Comparison of ENCODE assay signal across 13 cellular contexts in the genomic region with DNA sequence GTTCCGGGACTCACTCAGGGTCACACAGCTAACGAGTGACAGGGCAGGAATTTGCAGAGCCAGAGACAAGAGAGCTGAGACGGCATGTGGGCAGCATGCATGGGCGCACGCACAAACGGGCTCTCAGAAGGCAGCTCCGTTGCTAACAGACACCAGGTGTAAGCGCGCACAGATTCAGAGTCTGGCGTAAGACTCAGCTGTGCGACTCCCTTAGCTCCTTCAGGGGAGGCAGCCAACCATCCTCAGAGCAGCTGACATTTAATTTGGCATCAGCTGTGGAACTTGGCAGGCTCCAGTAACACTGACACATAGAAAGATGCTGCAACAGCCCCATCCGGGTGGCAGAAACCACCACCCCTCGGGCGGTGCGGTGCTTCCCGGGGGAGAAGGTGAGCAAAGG. TPM values are rescaled to one million over a fixed set of nuclear protein-coding genes. Genes with fewer than 3 reads are reported as not detected.
A peak's percentile ranks its signal among the peaks of the same experiment; 100 is the strongest.
DNase-seq lines count a peak whose midpoint lies in the region; ATAC-seq and TF ChIP-seq lines count a peak whose summit lies in the region.
"Had no signal": no experiment of that assay in that cellular context is flagged by ENCODE, and none has a peak within 500 bp of the region (broad histone marks: within the 10 kb centered on the region; RNA-seq: fewer than 3 reads in every experiment).

No MANE protein-coding gene starts in this region.

- H3K27ac Mint-ChIP-seq in stimulated activated effector memory CD8-positive, alpha-beta T cell treated with anti-CD3 and anti-CD28 coated beads, Interleukin-12 subunit alpha, Interleukin-12 subunit beta, amount 100 ng/mL, for 72 hours, result no peak overlapping the region
- no peak overlapping the region for H3K27ac Mint-ChIP-seq in naive thymus-derived CD4-positive, alpha-beta T cell
- H3K27ac Mint-ChIP-seq: activated CD4-positive, alpha-beta memory T cell treated with anti-CD3 and anti-CD28 coated beads for 36 hours had no signal

- H3K27me3 ChIP-seq in transverse colon, result no peaks in the 10 kb centered on the region
- H3K27me3 ChIP-seq in naive thymus-derived CD4-positive, alpha-beta T cell (ENCODE audit: control insufficient read depth in 2 of 2, insufficient read depth in 2 of 2, low read length in 2 of 2), result no peaks in the 10 kb centered on the region
- H3K27me3 ChIP-seq: foreskin keratinocyte, SJSA1 had no signal

- H3K9me3 ChIP-seq in transverse colon, result no peaks in the 10 kb centered on the region
- H3K9me3 ChIP-seq in naive thymus-derived CD4-positive, alpha-beta T cell (ENCODE audit: control insufficient read depth in 2 of 3, low read length in 3 of 3), result no peaks in the 10 kb centered on the region
- H3K9me3 ChIP-seq: SJSA1 had no signal

- H3K4me3 ChIP-seq in transverse colon, result no peak overlapping the region
- no peak overlapping the region for H3K4me3 ChIP-seq in naive thymus-derived CD4-positive, alpha-beta T cell (ENCODE audit: low read length)
- H3K4me3 ChIP-seq: SJSA1 had no signal

- TF ChIP-seq POLR2A in transverse colon (IDR thresholded peaks at IDR 0.05), result no peak

- WGBS in transverse colon (ENCODE audit: low coverage in 1 of 2), 2 donors, result 80 to 100% methylated on average over 3 to 16 of the region's 16 CpGs

- H3K36me3 ChIP-seq in transverse colon, result peaks cover 0 to 37% (median 9%) of the 10 kb centered on the region in 4 donors
- H3K36me3 ChIP-seq in naive thymus-derived CD4-positive, alpha-beta T cell (ENCODE audit: control insufficient read depth in 2 of 3, insufficient read depth in 3 of 3, low read length in 3 of 3), result peaks cover 4 to 91% (median 20%) of the 10 kb centered on the region in 3 experiments

- no peak overlapping the region for H3K4me3 Mint-ChIP-seq in stimulated activated effector memory CD8-positive, alpha-beta T cell treated with anti-CD3 and anti-CD28 coated beads, Interleukin-12 subunit alpha, Interleukin-12 subunit beta, amount 100 ng/mL, for 72 hours
- H3K4me3 Mint-ChIP-seq in naive thymus-derived CD4-positive, alpha-beta T cell, result no peak overlapping the region
- H3K4me3 Mint-ChIP-seq: activated CD4-positive, alpha-beta memory T cell treated with anti-CD3 and anti-CD28 coated beads for 36 hours had no signal

- TF ChIP-seq EP300 in transverse colon (IDR thresholded peaks at IDR 0.05; ENCODE audit: low read depth), result no peak

- intact Hi-C loops in transverse colon (cut with DNase I; ENCODE audit: low total_unique reads), result no loop called here
- intact Hi-C loops in naive thymus-derived CD4-positive, alpha-beta T cell (cut with micrococcal nuclease), result no loop called here

- H3K4me1 ChIP-seq in transverse colon, result no peaks in the 10 kb centered on the region
- no peaks in the 10 kb centered on the region for H3K4me1 ChIP-seq in naive thymus-derived CD4-positive, alpha-beta T cell (ENCODE audit: control insufficient read depth in 2 of 2, insufficient read depth in 2 of 2, low read length in 2 of 2)
- H3K4me1 ChIP-seq: foreskin keratinocyte, SJSA1 had no signal

- DNase-seq in AG09319 (ENCODE audit: extremely low read depth, low read depth) (peak; percentile 5), HK-2 (ENCODE audit: unreplicated experiment) (peak; percentile 60), cerebellar cortex (ENCODE audit: low spot score) (peak; percentile 77), medulla oblongata (ENCODE audit: extremely low spot score) (peak; percentile 59), RKO (ENCODE audit: low spot score) (no peak), transverse colon (no peak)
- DNase-seq in stimulated activated effector memory CD8-positive, alpha-beta T cell treated with anti-CD3 and anti-CD28 coated beads, Interleukin-12 subunit alpha, Interleukin-12 subunit beta, amount 100 ng/mL, for 72 hours (ENCODE audit: low spot score in 2 of 2), result no peak
- no peak for DNase-seq in naive thymus-derived CD4-positive, alpha-beta T cell
- DNase-seq: activated CD4-positive, alpha-beta memory T cell treated with anti-CD3 and anti-CD28 coated beads for 36 hours; foreskin keratinocyte had no signal

- no peaks in the 10 kb centered on the region for H3K4me1 Mint-ChIP-seq in stimulated activated effector memory CD8-positive, alpha-beta T cell treated with anti-CD3 and anti-CD28 coated beads, Interleukin-12 subunit alpha, Interleukin-12 subunit beta, amount 100 ng/mL, for 72 hours
- H3K4me1 Mint-ChIP-seq in naive thymus-derived CD4-positive, alpha-beta T cell, result no peaks in the 10 kb centered on the region

- TF ChIP-seq CTCF in AG09319 (IDR thresholded peaks at IDR 0.05; ENCODE audit: low read depth, low read length), result no peak
- no peak for TF ChIP-seq CTCF in transverse colon (IDR thresholded peaks at IDR 0.05)

- no peaks in the 10 kb centered on the region for H3K9me3 Mint-ChIP-seq in stimulated activated effector memory CD8-positive, alpha-beta T cell treated with anti-CD3 and anti-CD28 coated beads, Interleukin-12 subunit alpha, Interleukin-12 subunit beta, amount 100 ng/mL, for 72 hours
- peaks cover 0 to 2% (median 0%) of the 10 kb centered on the region in 11 donors for H3K9me3 Mint-ChIP-seq in naive thymus-derived CD4-positive, alpha-beta T cell
- H3K9me3 Mint-ChIP-seq: activated CD4-positive, alpha-beta memory T cell treated with anti-CD3 and anti-CD28 coated beads for 36 hours had no signal

- ATAC-seq in stimulated activated effector memory CD8-positive, alpha-beta T cell treated with anti-CD3 and anti-CD28 coated beads, Interleukin-12 subunit alpha, Interleukin-12 subunit beta, amount 100 ng/mL, for 72 hours, result no peak
- ATAC-seq in naive thymus-derived CD4-positive, alpha-beta T cell, result no peak
- ATAC-seq: foreskin keratinocyte had no signal

- CTCF ChIA-PET in naive thymus-derived CD4-positive, alpha-beta T cell (lab: Charles Lee), result no interaction called here

- in situ Hi-C loops in transverse colon (cut with MboI; ENCODE audit: low pct_ligation_motif_present in 1 of 4, low pct_unique_long_range_greater_than_20kb in 1 of 4, low sequenced_read_pairs in 3 of 4), result no loop called here

- POLR2A ChIA-PET in naive thymus-derived CD4-positive, alpha-beta T cell (lab: Charles Lee), result no interaction called here

- H3K27ac ChIP-seq in transverse colon, result no peak overlapping the region
- H3K27ac ChIP-seq in naive thymus-derived CD4-positive, alpha-beta T cell (ENCODE audit: low read depth, low read length), result no peak overlapping the region
- H3K27ac ChIP-seq: foreskin keratinocyte, SJSA1 had no signal

- H3K36me3 Mint-ChIP-seq in stimulated activated effector memory CD8-positive, alpha-beta T cell treated with anti-CD3 and anti-CD28 coated beads, Interleukin-12 subunit alpha, Interleukin-12 subunit beta, amount 100 ng/mL, for 72 hours, result peaks cover 61% of the 10 kb centered on the region
- peaks cover 11 to 52% (median 25%) of the 10 kb centered on the region in 5 donors for H3K36me3 Mint-ChIP-seq in naive thymus-derived CD4-positive, alpha-beta T cell

- H3K27me3 Mint-ChIP-seq in naive thymus-derived CD4-positive, alpha-beta T cell, result no peaks in the 10 kb centered on the region
- H3K27me3 Mint-ChIP-seq: activated CD4-positive, alpha-beta memory T cell treated with anti-CD3 and anti-CD28 coated beads for 36 hours had no signal

RNA-seq across cellular contexts. Expression of a gene that starts 7.5 kb away (rescaled TPM):
- 10 to 100 TPM in 2 of 4 donors, 1 to 10 TPM in 2; 4.0 to 54.6 (median 17.5) TPM for total RNA-seq in transverse colon
- under 1 TPM in 1 of 5 experiments, not detected in 4; 0.81 TPM for total RNA-seq in naive thymus-derived CD4-positive, alpha-beta T cell
- polyA plus RNA-seq in naive thymus-derived CD4-positive, alpha-beta T cell, result not detected
- total RNA-seq: activated CD4-positive, alpha-beta memory T cell treated with anti-CD3 and anti-CD28 coated beads for 36 hours; dermis microvascular lymphatic vessel endothelial cell; foreskin keratinocyte; M059J had no signal

RNA-seq across cellular contexts. Expression of a gene that starts 39.7 kb away (rescaled TPM):
- 100 to 1,000 TPM in 1 of 4 donors, 10 to 100 TPM in 3; 31.1 to 118 (median 66.5) TPM for total RNA-seq in transverse colon
- 10 to 100 TPM; 59.7 to 96.6 (median 77.5) TPM for total RNA-seq in naive thymus-derived CD4-positive, alpha-beta T cell
- 10 to 100 TPM; 36.0 to 40.8 TPM for polyA plus RNA-seq in naive thymus-derived CD4-positive, alpha-beta T cell

RNA-seq across cellular contexts. Expression of a gene that starts 40.1 kb away (rescaled TPM):
- total RNA-seq in transverse colon, result 100 to 1,000 TPM in 1 of 4 donors, 10 to 100 TPM in 3; 59.1 to 214 (median 79.2) TPM
- total RNA-seq in naive thymus-derived CD4-positive, alpha-beta T cell, result 100 to 1,000 TPM in 4 of 5 experiments, 10 to 100 TPM in 1; 93.7 to 170 (median 136) TPM
- 10 to 100 TPM; 16.5 to 29.3 TPM for polyA plus RNA-seq in naive thymus-derived CD4-positive, alpha-beta T cell

Comparison
In these comparisons a context has a peak if more than half of its experiments do, and no peak if none do; other contexts are left out.
1. DNase-seq: peak in AG09319 (single experiment), HK-2 (single experiment), cerebellar cortex (single experiment) and medulla oblongata (single experiment); none in RKO (single experiment), transverse colon (single experiment), stimulated activated effector memory CD8-positive, alpha-beta T cell treated with anti-CD3 and anti-CD28 coated beads, Interleukin-12 subunit alpha, Interleukin-12 subunit beta, amount 100 ng/mL, for 72 hours (0 of 2) and naive thymus-derived CD4-positive, alpha-beta T cell (0 of 9).